ENCODE assay signal across 13 cellular contexts in the genomic region with DNA sequence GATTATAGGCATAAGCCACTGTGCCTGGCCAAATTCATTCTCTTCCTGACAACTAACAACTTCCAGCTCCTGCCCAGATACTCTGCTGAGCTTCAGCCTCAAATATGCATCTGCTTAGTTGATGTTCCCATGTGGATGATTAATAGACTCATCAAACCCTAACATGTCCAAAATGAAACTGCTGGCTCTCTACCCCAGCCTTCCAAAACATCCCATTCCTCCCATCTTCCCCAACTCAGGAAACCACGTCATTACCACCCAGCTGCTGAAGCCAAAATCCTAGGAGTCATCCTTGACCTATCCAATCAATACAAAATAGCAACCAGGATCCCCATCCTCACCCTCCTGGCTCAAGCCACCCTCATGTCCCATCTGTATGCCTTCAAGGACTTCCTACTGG. TPM values are rescaled to one million over a fixed set of nuclear protein-coding genes. Genes with fewer than 3 reads are reported as not detected.
DNase-seq lines count a peak whose midpoint lies in the region; TF ChIP-seq lines count a peak whose summit lies in the region.
"Had no signal": no experiment of that assay in that cellular context is flagged by ENCODE, and none has a peak within 500 bp of the region (broad histone marks: within the 10 kb centered on the region; RNA-seq: fewer than 3 reads in every experiment).

No MANE protein-coding gene starts in this region.

- H3K27me3 Mint-ChIP-seq in activated naive CD4-positive, alpha-beta T cell treated with anti-CD3 and anti-CD28 coated beads for 36 hours (ENCODE audit: low read depth), result no peaks in the 10 kb centered on the region
- H3K27me3 Mint-ChIP-seq in dendritic cell treated with granulocyte-macrophage colony-stimulating factor and Interleukin-4, amounts not matched to agents 40 ng/mL and 50 ng/mL, for 4 days, result no peaks in the 10 kb centered on the region

- no peak for DNase-seq in activated naive CD4-positive, alpha-beta T cell treated with anti-CD3 and anti-CD28 coated beads for 36 hours
- DNase-seq in activated naive CD4-positive, alpha-beta T cell treated with anti-CD3 and anti-CD28 coated beads, Interleukin-2, amount 50 U/mL, for 16 hours, result no peak
- DNase-seq in skeletal muscle cell (ENCODE audit: low read depth) (peak; percentile 56), HEK293T (ENCODE audit: extremely low spot score) (no peak), NCI-H146 (lab: John Stamatoyannopoulos, UW) (no peak), spleen (no peak)
- DNase-seq: AML-193, GOT3, NCI-H187, OCI-M1, trophoblast cell had no signal

- peaks cover 17% of the 10 kb centered on the region for H4K20me1 ChIP-seq in OCI-LY3 (ENCODE audit: insufficient read depth, low read length)

- H3K27me3 ChIP-seq in OCI-LY3 (ENCODE audit: low read depth, low read length), result no peaks in the 10 kb centered on the region
- H3K27me3 ChIP-seq in spleen (replicated peaks in 1 of 7), result no peaks in the 10 kb centered on the region

- H3K9ac ChIP-seq in OCI-LY3 (ENCODE audit: low read length), result no peak overlapping the region

- no peaks in the 10 kb centered on the region for H3K9me3 ChIP-seq in OCI-LY3 (ENCODE audit: insufficient read depth, low read length)
- H3K9me3 ChIP-seq in spleen, result no peaks in the 10 kb centered on the region

- H3K27ac Mint-ChIP-seq in activated naive CD4-positive, alpha-beta T cell treated with anti-CD3 and anti-CD28 coated beads for 36 hours, result peak overlapping the region; percentile 78
- peak overlapping the region; percentile 2 for H3K27ac Mint-ChIP-seq in dendritic cell treated with granulocyte-macrophage colony-stimulating factor and Interleukin-4, amounts not matched to agents 40 ng/mL and 50 ng/mL, for 4 days

- peaks cover 46% of the 10 kb centered on the region for H3K4me1 Mint-ChIP-seq in activated naive CD4-positive, alpha-beta T cell treated with anti-CD3 and anti-CD28 coated beads for 36 hours (ENCODE audit: low read depth)
- peaks cover 57% of the 10 kb centered on the region for H3K4me1 Mint-ChIP-seq in dendritic cell treated with granulocyte-macrophage colony-stimulating factor and Interleukin-4, amounts not matched to agents 40 ng/mL and 50 ng/mL, for 4 days (ENCODE audit: low read depth)

- H3K4me3 ChIP-seq in OCI-LY3 (ENCODE audit: low read length) (no peak overlapping the region), skeletal muscle cell (ENCODE audit: low read depth, low read length) (no peak overlapping the region), spleen (no peak overlapping the region)

- H3K36me3 ChIP-seq in OCI-LY3 (replicated peaks; ENCODE audit: low read depth, low read length) (peaks cover 70% of the 10 kb centered on the region), spleen (peaks cover 0 to 66% (median 3%) of the 10 kb centered on the region in 6 donors)

- peaks cover 32% of the 10 kb centered on the region for H3K36me3 Mint-ChIP-seq in activated naive CD4-positive, alpha-beta T cell treated with anti-CD3 and anti-CD28 coated beads for 36 hours (ENCODE audit: low read depth)
- H3K36me3 Mint-ChIP-seq in dendritic cell treated with granulocyte-macrophage colony-stimulating factor and Interleukin-4, amounts not matched to agents 40 ng/mL and 50 ng/mL, for 4 days (ENCODE audit: low read depth), result peaks cover 70% of the 10 kb centered on the region

- H3K27ac ChIP-seq in OCI-LY3 (ENCODE audit: low read length) (peak overlapping the region; percentile 86), spleen (peak overlapping the region in 3 of 8 donors; percentile 8 to 92 (median 76))

- no peak overlapping the region for H3K4me2 ChIP-seq in OCI-LY3 (ENCODE audit: low read length)

- H3K9me3 Mint-ChIP-seq in activated naive CD4-positive, alpha-beta T cell treated with anti-CD3 and anti-CD28 coated beads for 36 hours, result no peaks in the 10 kb centered on the region
- no peaks in the 10 kb centered on the region for H3K9me3 Mint-ChIP-seq in dendritic cell treated with granulocyte-macrophage colony-stimulating factor and Interleukin-4, amounts not matched to agents 40 ng/mL and 50 ng/mL, for 4 days

- TF ChIP-seq POLR2A in spleen (IDR thresholded peaks at IDR 0.05), result no peak

- peaks cover 85% of the 10 kb centered on the region for H3K4me1 ChIP-seq in OCI-LY3 (ENCODE audit: low read length)
- H3K4me1 ChIP-seq in spleen, result peaks cover 10 to 84% (median 54%) of the 10 kb centered on the region in 6 donors

- 67 to 79% (median 76%) methylated on average over 1 of the region's 1 CpG for WGBS in spleen, 5 donors

- no peak overlapping the region for H2AFZ ChIP-seq in OCI-LY3 (ENCODE audit: low read depth, low read length)

- TF ChIP-seq CTCF in OCI-LY3 (IDR thresholded peaks at IDR 0.05; ENCODE audit: low read depth, low read length) (no peak), spleen (IDR thresholded peaks at IDR 0.05 in 8 of 11, conservative IDR thresholded peaks at IDR 0.05 in 3 of 11) (no peak)

- H3K79me2 ChIP-seq in OCI-LY3 (ENCODE audit: low read length), result peaks cover 73% of the 10 kb centered on the region

- CTCF ChIA-PET in activated naive CD4-positive, alpha-beta T cell treated with anti-CD3 and anti-CD28 coated beads for 36 hours (lab: Charles Lee), result interaction anchor here (0.8 to 5.3 kb wide), 5 partner anchors 14 to 330 kb away, joined by 5 to 86 read pairs (median 40); a partner anchor contains a TSS
- CTCF ChIA-PET in HEK293T (lab: Yijun Ruan, JAX), result interaction anchor here (1.1 kb wide), 2 partner anchors 13 to 23 kb away, joined by 4 to 6 read pairs; no protein-coding TSS in a partner anchor

- intact Hi-C loops in activated naive CD4-positive, alpha-beta T cell treated with anti-CD3 and anti-CD28 coated beads for 36 hours (cut with micrococcal nuclease), result no loop called here
- intact Hi-C loops in dendritic cell treated with granulocyte-macrophage colony-stimulating factor and Interleukin-4, amounts not matched to agents 40 ng/mL and 50 ng/mL, for 4 days (cut with micrococcal nuclease), result no loop called here
- intact Hi-C loops in spleen (cut with DNase I; ENCODE audit: low total_unique reads), result no loop called here

- POLR2A ChIA-PET in HEK293T (lab: Yijun Ruan, JAX), result no interaction called here

- H3K4me3 Mint-ChIP-seq in activated naive CD4-positive, alpha-beta T cell treated with anti-CD3 and anti-CD28 coated beads for 36 hours, result no peak overlapping the region
- no peak overlapping the region for H3K4me3 Mint-ChIP-seq in dendritic cell treated with granulocyte-macrophage colony-stimulating factor and Interleukin-4, amounts not matched to agents 40 ng/mL and 50 ng/mL, for 4 days

TF ChIP-seq in HEK293T, 16 proteins besides CTCF, POLR2A, EP300 and RAD21:
- no peak for TF ChIP-seq ARNT (IDR thresholded peaks at IDR 0.05)
- TF ChIP-seq, protein P1, sequence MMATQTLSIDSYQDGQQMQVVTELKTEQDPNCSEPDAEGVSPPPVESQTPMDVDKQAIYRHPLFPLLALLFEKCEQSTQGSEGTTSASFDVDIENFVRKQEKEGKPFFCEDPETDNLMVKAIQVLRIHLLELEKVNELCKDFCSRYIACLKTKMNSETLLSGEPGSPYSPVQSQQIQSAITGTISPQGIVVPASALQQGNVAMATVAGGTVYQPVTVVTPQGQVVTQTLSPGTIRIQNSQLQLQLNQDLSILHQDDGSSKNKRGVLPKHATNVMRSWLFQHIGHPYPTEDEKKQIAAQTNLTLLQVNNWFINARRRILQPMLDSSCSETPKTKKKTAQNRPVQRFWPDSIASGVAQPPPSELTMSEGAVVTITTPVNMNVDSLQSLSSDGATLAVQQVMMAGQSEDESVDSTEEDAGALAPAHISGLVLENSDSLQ (IDR thresholded peaks at IDR 0.05), result no peak
- no peak for TF ChIP-seq L3MBTL2 (conservative IDR thresholded peaks at IDR 0.05)
- TF ChIP-seq FOXA1 (IDR thresholded peaks at IDR 0.05), result no peak
- TF ChIP-seq ELF4 (IDR thresholded peaks at IDR 0.05), result no peak
- TF ChIP-seq TARDBP (IDR thresholded peaks at IDR 0.05), result no peak
- TF ChIP-seq BHLHE40 (IDR thresholded peaks at IDR 0.05; ENCODE audit: borderline replicate concordance), result no peak
- TF ChIP-seq LEF1 (IDR thresholded peaks at IDR 0.05; ENCODE audit: borderline replicate concordance), result no peak
- TF ChIP-seq FOXM1 (IDR thresholded peaks at IDR 0.05; ENCODE audit: borderline replicate concordance), result no peak
- TF ChIP-seq SP1 (IDR thresholded peaks at IDR 0.05), result no peak
- no peak for TF ChIP-seq SUZ12 (IDR thresholded peaks at IDR 0.05)
TF ChIP-seq in HEK293T: peak in this region for 0.

RNA-seq across cellular contexts. Expression of a gene that starts 20.9 kb away (rescaled TPM):
- total RNA-seq in activated naive CD4-positive, alpha-beta T cell treated with anti-CD3 and anti-CD28 coated beads for 36 hours, result 10 to 100 TPM; 30.0 to 31.9 TPM
- 10 to 100 TPM; 22.7 to 67.4 (median 45.4) TPM for total RNA-seq in spleen
- polyA plus RNA-seq in spleen, result 10 to 100 TPM; 22.3 to 48.5 (median 33.3) TPM

RNA-seq across cellular contexts. Expression of a gene that starts 35.4 kb away (rescaled TPM):
- 1 to 10 TPM; 8.4 to 8.8 TPM for total RNA-seq in activated naive CD4-positive, alpha-beta T cell treated with anti-CD3 and anti-CD28 coated beads for 36 hours
- total RNA-seq in spleen, result 10 to 100 TPM; 12.0 to 21.0 (median 17.4) TPM
- 10 to 100 TPM in 1 of 3 donors, 1 to 10 TPM in 2; 4.7 to 10.5 (median 4.9) TPM for polyA plus RNA-seq in spleen

RNA-seq across cellular contexts. Expression of a gene that starts 41.4 kb away (rescaled TPM):
- 1 to 10 TPM; 1.9 to 2.2 TPM for total RNA-seq in activated naive CD4-positive, alpha-beta T cell treated with anti-CD3 and anti-CD28 coated beads for 36 hours
- 1 to 10 TPM in 6 of 7 donors, under 1 TPM in 1; 0.98 to 4.7 (median 2.2) TPM for total RNA-seq in spleen
- polyA plus RNA-seq in spleen, result 1 to 10 TPM in 2 of 3 donors, under 1 TPM in 1; 0.94 to 1.4 (median 1.4) TPM
